ENCODE assay signal across 22 cellular contexts in the genomic region with DNA sequence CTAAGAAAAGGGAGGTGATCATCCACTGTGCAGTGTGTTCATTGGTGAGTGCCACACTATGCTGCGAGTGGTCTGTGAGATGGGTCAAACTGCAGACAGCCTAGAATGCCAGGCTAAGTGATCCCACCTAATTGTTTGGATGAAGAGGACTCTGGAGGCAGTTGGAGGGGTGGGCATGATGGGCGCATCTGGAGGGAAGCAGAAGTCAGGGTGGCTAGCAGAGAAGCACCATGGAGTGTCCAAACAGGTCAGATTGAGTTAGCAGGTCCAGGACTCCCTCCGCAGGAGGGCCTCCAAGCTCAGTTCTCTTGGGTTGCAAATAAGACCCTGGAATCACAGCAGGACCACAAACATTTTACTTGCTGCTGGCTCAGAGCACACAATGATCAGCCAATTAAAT. TPM values are rescaled to one million over a fixed set of nuclear protein-coding genes. Genes with fewer than 3 reads are reported as not detected.
A peak's percentile ranks its signal among the peaks of the same experiment; 100 is the strongest.
DNase-seq lines count a peak whose midpoint lies in the region; ATAC-seq and TF ChIP-seq lines count a peak whose summit lies in the region.
"Had no signal": no experiment of that assay in that cellular context is flagged by ENCODE, and none has a peak within 500 bp of the region (broad histone marks: within the 10 kb centered on the region; RNA-seq: fewer than 3 reads in every experiment).

No MANE protein-coding gene starts in this region.

- H2AFZ ChIP-seq in GM23338: no peak overlapping the region
- H2AFZ ChIP-seq: GM23248 had no signal

- H3K4me3 ChIP-seq in GM23338: no peak overlapping the region
- no peak overlapping the region for H3K4me3 ChIP-seq in colonic mucosa
- no peak overlapping the region for H3K4me3 ChIP-seq in psoas muscle
- H3K4me3 ChIP-seq: BLaER1 treated with 17β-estradiol and CSF1 and Interleukin-3, amounts not matched to agents 10 nM and 100 nM; GM12878; GM23248; Peyer's patch had no signal

- no peak overlapping the region for H3K27ac ChIP-seq in GM23338 (ENCODE audit: low read depth)
- no peak overlapping the region for H3K27ac ChIP-seq in colonic mucosa
- H3K27ac ChIP-seq in psoas muscle: peak overlapping the region; percentile 87
- H3K27ac ChIP-seq: BLaER1 treated with 17β-estradiol and CSF1 and Interleukin-3, amounts not matched to agents 10 nM and 100 nM; GM23248; Peyer's patch had no signal

- no peaks in the 10 kb centered on the region for H3K27me3 Mint-ChIP-seq in GM23338 (ENCODE audit: insufficient read depth, low read depth, poor library complexity)
- no peaks in the 10 kb centered on the region for H3K27me3 Mint-ChIP-seq in activated CD8-positive, alpha-beta T cell treated with anti-CD3 and anti-CD28 coated beads for 36 hours
- H3K27me3 Mint-ChIP-seq: IgD-negative memory B cell had no signal

- H3K9me3 ChIP-seq in colonic mucosa (no peaks in the 10 kb centered on the region), psoas muscle (no peaks in the 10 kb centered on the region)
- H3K9me3 ChIP-seq: Peyer's patch had no signal

- no peaks in the 10 kb centered on the region for H3K36me3 Mint-ChIP-seq in GM23338 (ENCODE audit: low read depth)
- H3K36me3 Mint-ChIP-seq in activated CD8-positive, alpha-beta T cell treated with anti-CD3 and anti-CD28 coated beads for 36 hours (ENCODE audit: low read depth): peaks cover 2% of the 10 kb centered on the region
- H3K36me3 Mint-ChIP-seq: CD4-positive, alpha-beta memory T cell had no signal

- no peak overlapping the region for H3K27ac Mint-ChIP-seq in GM23338
- H3K27ac Mint-ChIP-seq in activated CD8-positive, alpha-beta T cell treated with anti-CD3 and anti-CD28 coated beads for 36 hours: no peak overlapping the region
- H3K27ac Mint-ChIP-seq: IgD-negative memory B cell had no signal

- H3K9ac ChIP-seq in colonic mucosa (ENCODE audit: low read depth in 2 of 2, low read length in 2 of 2): no peak overlapping the region
- H3K9ac ChIP-seq: BLaER1 treated with 17β-estradiol and CSF1 and Interleukin-3, amounts not matched to agents 10 nM and 100 nM; GM23248 had no signal

- peak; percentile 13 for DNase-seq in COR-L47 (lab: John Stamatoyannopoulos, UW)
- DNase-seq in GM23338 (ENCODE audit: low spot score): peak; percentile 17
- DNase-seq in colonic mucosa: peak; percentile 8
- DNase-seq in psoas muscle: no peak
- no peak for DNase-seq in activated CD8-positive, alpha-beta T cell treated with anti-CD3 and anti-CD28 coated beads for 36 hours
- DNase-seq: CD4-positive, alpha-beta memory T cell; DND-41; GM23248; MV-4-11; NCI-H1105 treated with DMSO at 0.1 percent for 48 hours; NCI-H1694 treated with DMSO at 0.1 percent for 48 hours; NCI-H2107; NCI-H446 treated with DMSO at 0.1 percent for 48 hours; NCI-H526 treated with DMSO at 0.1 percent for 48 hours; Peyer's patch had no signal

- H3K4me1 ChIP-seq in GM23338 (ENCODE audit: insufficient read depth): peaks cover 13% of the 10 kb centered on the region
- H3K4me1 ChIP-seq in colonic mucosa: no peaks in the 10 kb centered on the region
- H3K4me1 ChIP-seq in psoas muscle: peaks cover 81% of the 10 kb centered on the region
- H3K4me1 ChIP-seq: Peyer's patch had no signal

- H3K36me3 ChIP-seq in GM23338 (ENCODE audit: insufficient read depth) (no peaks in the 10 kb centered on the region), colonic mucosa (no peaks in the 10 kb centered on the region), psoas muscle (ENCODE audit: insufficient read depth in 1 of 2, low read depth in 1 of 2) (no peaks in the 10 kb centered on the region)
- H3K36me3 ChIP-seq: BLaER1 treated with 17β-estradiol and CSF1 and Interleukin-3, amounts not matched to agents 10 nM and 100 nM; Peyer's patch had no signal

- ATAC-seq in GM23338 (peak; percentile 60), psoas muscle (no peak), HG02763 (IDR thresholded peaks at IDR 0.05; ENCODE audit: unreplicated experiment) (no peak), GM19035 (IDR thresholded peaks at IDR 0.05; ENCODE audit: unreplicated experiment) (no peak)
- ATAC-seq in activated CD8-positive, alpha-beta T cell treated with anti-CD3 and anti-CD28 coated beads for 36 hours: no peak
- ATAC-seq: GM12878, HCT116 had no signal

- intact Hi-C loops in colonic mucosa (cut with DNase I): no loop called here
- intact Hi-C loops in psoas muscle (cut with DNase I): no loop called here
- intact Hi-C loops in activated CD8-positive, alpha-beta T cell treated with anti-CD3 and anti-CD28 coated beads for 36 hours (cut with micrococcal nuclease): no loop called here

- H3K27me3 ChIP-seq in GM23338 (ENCODE audit: insufficient read depth): no peaks in the 10 kb centered on the region
- H3K27me3 ChIP-seq in colonic mucosa: no peaks in the 10 kb centered on the region
- H3K27me3 ChIP-seq in psoas muscle (ENCODE audit: insufficient read depth in 3 of 3, low read length in 2 of 3): no peaks in the 10 kb centered on the region
- H3K27me3 ChIP-seq: Peyer's patch had no signal

- 95 to 98% (median 96%) methylated on average over 3 of the region's 3 CpGs for WGBS in psoas muscle, 3 donors

- TF ChIP-seq CTCF in GM23338 (conservative IDR thresholded peaks at IDR 0.05; ENCODE audit: low read depth in 2 of 2) (no peak), colonic mucosa (IDR thresholded peaks at IDR 0.05) (no peak), psoas muscle (IDR thresholded peaks at IDR 0.05) (no peak)
- no peak for TF ChIP-seq CTCF in activated CD8-positive, alpha-beta T cell treated with anti-CD3 and anti-CD28 coated beads for 36 hours (IDR thresholded peaks at IDR 0.05)

- POLR2A ChIA-PET in activated CD8-positive, alpha-beta T cell treated with anti-CD3 and anti-CD28 coated beads for 36 hours (lab: Charles Lee): no interaction called here

- H3K9me2 ChIP-seq in GM23338 (ENCODE audit: insufficient read depth): 0 out of 2 replicates have a peak, but pooled peaks cover 3% of the 10 kb centered on the region

- H3F3A ChIP-seq in GM23338 (replicated peaks; ENCODE audit: low read depth): no peaks in the 10 kb centered on the region

- H3K4me2 ChIP-seq in GM23338: no peak overlapping the region
- H3K4me2 ChIP-seq: BLaER1 treated with 17β-estradiol and CSF1 and Interleukin-3, amounts not matched to agents 10 nM and 100 nM had no signal

- H3K4me3 Mint-ChIP-seq in GM23338: no peak overlapping the region
- H3K4me3 Mint-ChIP-seq in activated CD8-positive, alpha-beta T cell treated with anti-CD3 and anti-CD28 coated beads for 36 hours: no peak overlapping the region
- H3K4me3 Mint-ChIP-seq: CD4-positive, alpha-beta memory T cell had no signal

- no peaks in the 10 kb centered on the region for H3K79me2 ChIP-seq in GM23338 (replicated peaks; ENCODE audit: insufficient read depth)

- CTCF ChIA-PET in activated CD8-positive, alpha-beta T cell treated with anti-CD3 and anti-CD28 coated beads for 36 hours (lab: Charles Lee): interaction anchor here (1.3 kb wide), 1 partner anchor 202 kb away, joined by 7 read pairs; no protein-coding TSS in a partner anchor

- peaks cover 17% of the 10 kb centered on the region for H3K4me1 Mint-ChIP-seq in GM23338
- H3K4me1 Mint-ChIP-seq in activated CD8-positive, alpha-beta T cell treated with anti-CD3 and anti-CD28 coated beads for 36 hours (ENCODE audit: low read depth): no peaks in the 10 kb centered on the region
- H3K4me1 Mint-ChIP-seq: CD4-positive, alpha-beta memory T cell; IgD-negative memory B cell had no signal

- 0 out of 2 replicates have a peak, but pooled peaks cover 3% of the 10 kb centered on the region for H4K20me1 ChIP-seq in GM23338 (replicated peaks; ENCODE audit: insufficient read depth)
- H4K20me1 ChIP-seq: BLaER1 treated with 17β-estradiol and CSF1 and Interleukin-3, amounts not matched to agents 10 nM and 100 nM had no signal

- no peaks in the 10 kb centered on the region for H3K9me3 Mint-ChIP-seq in GM23338
- peaks cover 3% of the 10 kb centered on the region for H3K9me3 Mint-ChIP-seq in activated CD8-positive, alpha-beta T cell treated with anti-CD3 and anti-CD28 coated beads for 36 hours

TF ChIP-seq in GM23338, 12 proteins besides CTCF, POLR2A, EP300 and RAD21 (continues in another document):
- TF ChIP-seq JUNB (IDR thresholded peaks at IDR 0.05; ENCODE audit: unreplicated experiment) (no peak), ZNF114 (CRISPR knock-in tag; IDR thresholded peaks at IDR 0.05) (no peak), NANOG (IDR thresholded peaks at IDR 0.05; ENCODE audit: borderline replicate concordance) (no peak), ETS1 (IDR thresholded peaks at IDR 0.05) (no peak), POLR2AphosphoS5 (IDR thresholded peaks at IDR 0.05; ENCODE audit: low read depth) (no peak), EZH2 (IDR thresholded peaks at IDR 0.05; ENCODE audit: low read depth, unreplicated experiment) (no peak), CREB1 (CRISPR knock-in tag; IDR thresholded peaks at IDR 0.05; ENCODE audit: low read depth) (no peak), EZH2phosphoT487 (IDR thresholded peaks at IDR 0.05; ENCODE audit: unreplicated experiment) (no peak)

RNA-seq across cellular contexts. Expression of gene ANGPTL2, which starts 19.9 kb away (rescaled TPM):
- total RNA-seq in GM23338 (2014; rRNA removed; shearing (Covaris generic)): 5.2 and 7.1 TPM in 2 replicates
- polyA plus RNA-seq in GM23338 (2016; fragmentation: Nextera tagmentation; extraction: Ambion mirVana) (2.9 and 3.1 TPM in 2 replicates), psoas muscle (10 to 100 TPM in 2 of 3 donors, 1 to 10 TPM in 1; 8.9 to 22.3 (median 11.2) TPM)
- total RNA-seq in colonic mucosa (10 to 100 TPM in 1 of 2 donors, 1 to 10 TPM in 1; 2.7 to 15.1 TPM), psoas muscle (100 to 1,000 TPM in 1 of 4 donors, 10 to 100 TPM in 3; 12.6 to 208 (median 19.0) TPM)
- not detected for total RNA-seq in activated CD8-positive, alpha-beta T cell treated with anti-CD3 and anti-CD28 coated beads for 36 hours
- total RNA-seq: CD4-positive, alpha-beta memory T cell; OCI-LY7 had no signal
- polyA plus RNA-seq: CD4-positive, alpha-beta memory T cell had no signal

Comparison
In these comparisons a context has a peak if more than half of its experiments do, and no peak if none do; other contexts are left out.
1. DNase-seq: peak in COR-L47 (single experiment), GM23338 (single experiment) and colonic mucosa (single experiment); none in psoas muscle (0 of 2) and activated CD8-positive, alpha-beta T cell treated with anti-CD3 and anti-CD28 coated beads for 36 hours (single experiment).